In genomic region chr20:14838663-14839650, GRCh38 we compare ENCODE assay signal across 12 cellular contexts.
A peak's percentile ranks its signal among the peaks of the same experiment; 100 is the strongest.
DNase-seq lines count a peak whose midpoint lies in the region; ATAC-seq and TF ChIP-seq lines count a peak whose summit lies in the region.
"Had no signal": no experiment of that assay in that cellular context is flagged by ENCODE, and none has a peak within 500 bp of the region (broad histone marks: within the 10 kb centered on the region; RNA-seq: fewer than 3 reads in every experiment).

No MANE protein-coding gene starts in this region.

- POLR2A ChIA-PET in CD8-positive, alpha-beta T cell (lab: Charles Lee) = no interaction called here

- DNase-seq in NCI-H2171 (lab: John Stamatoyannopoulos, UW) (peak; percentile 50), retinal pigment epithelial cell (ENCODE audit: low read depth) (peak; percentile 46), NOMO-1 treated with dmso at 0.1 percent for 144 hours (lab: John Stamatoyannopoulos, UW; ENCODE audit: unreplicated experiment) (no peak), left ventricle myocardium inferior (no peak)
- no peak for DNase-seq in activated naive CD4-positive, alpha-beta T cell treated with Interleukin-2 at 50 U/mL for 16 hours
- DNase-seq in CD8-positive, alpha-beta T cell = no peak
- DNase-seq: sigmoid colon, T-cell, trophoblast cell had no signal

- H3K4me3 ChIP-seq in retinal pigment epithelial cell (ENCODE audit: low read length) (no peak overlapping the region), left ventricle myocardium inferior (no peak overlapping the region)
- H3K4me3 ChIP-seq in CD8-positive, alpha-beta T cell (ENCODE audit: low read depth, low read length) = no peak overlapping the region
- H3K4me3 ChIP-seq: sigmoid colon had no signal

- H3K27ac ChIP-seq in CD8-positive, alpha-beta T cell (ENCODE audit: low read depth, low read length) = no peak overlapping the region
- H3K27ac ChIP-seq in left ventricle myocardium inferior (replicated peaks) = no peak overlapping the region
- H3K27ac ChIP-seq: sigmoid colon had no signal

- no peaks in the 10 kb centered on the region for H3K9me3 ChIP-seq in CD8-positive, alpha-beta T cell (ENCODE audit: low read length)
- H3K9me3 ChIP-seq in left ventricle myocardium inferior (replicated peaks) = no peaks in the 10 kb centered on the region
- H3K9me3 ChIP-seq: sigmoid colon had no signal

- CTCF ChIA-PET in CD8-positive, alpha-beta T cell (lab: Charles Lee) = no interaction called here

- intact Hi-C loops in CD8-positive, alpha-beta T cell (cut with DNase I, micrococcal nuclease) = no loop called here
- intact Hi-C loops in left ventricle myocardium inferior (cut with micrococcal nuclease) = no loop called here

- ATAC-seq in GM19025 (IDR thresholded peaks at IDR 0.05; ENCODE audit: low read depth, unreplicated experiment) = peak; percentile 81
- ATAC-seq in HG02870 (IDR thresholded peaks at IDR 0.05; ENCODE audit: unreplicated experiment) = peak; percentile 95
- ATAC-seq in CD8-positive, alpha-beta T cell = no peak
- ATAC-seq: T-cell had no signal

- no peaks in the 10 kb centered on the region for H3K27me3 Mint-ChIP-seq in CD8-positive, alpha-beta T cell (ENCODE audit: low read depth)
- H3K27me3 Mint-ChIP-seq: activated naive CD8-positive, alpha-beta T cell; T-cell had no signal

- H3K9me3 Mint-ChIP-seq in CD8-positive, alpha-beta T cell = no peaks in the 10 kb centered on the region

- H3K4me1 Mint-ChIP-seq in CD8-positive, alpha-beta T cell (ENCODE audit: low read depth) = no peaks in the 10 kb centered on the region
- H3K4me1 Mint-ChIP-seq: T-cell had no signal

- H3K4me3 Mint-ChIP-seq in CD8-positive, alpha-beta T cell = no peak overlapping the region
- H3K4me3 Mint-ChIP-seq: activated naive CD8-positive, alpha-beta T cell; T-cell had no signal

- H3K36me3 Mint-ChIP-seq in CD8-positive, alpha-beta T cell = no peaks in the 10 kb centered on the region
- H3K36me3 Mint-ChIP-seq: activated naive CD8-positive, alpha-beta T cell; T-cell had no signal

- no peaks in the 10 kb centered on the region for H3K27me3 ChIP-seq in CD8-positive, alpha-beta T cell (ENCODE audit: insufficient read depth, low read length)
- H3K27me3 ChIP-seq in left ventricle myocardium inferior (ENCODE audit: low read depth) = no peaks in the 10 kb centered on the region
- H3K27me3 ChIP-seq: sigmoid colon had no signal

- H3K4me1 ChIP-seq in CD8-positive, alpha-beta T cell (ENCODE audit: insufficient read depth, low read length) = no peaks in the 10 kb centered on the region
- H3K4me1 ChIP-seq in left ventricle myocardium inferior = no peaks in the 10 kb centered on the region
- H3K4me1 ChIP-seq: sigmoid colon had no signal

- no peak overlapping the region for H3K27ac Mint-ChIP-seq in CD8-positive, alpha-beta T cell
- H3K27ac Mint-ChIP-seq: activated naive CD8-positive, alpha-beta T cell; T-cell had no signal

- no peak for TF ChIP-seq CTCF in retinal pigment epithelial cell (conservative IDR thresholded peaks at IDR 0.05; ENCODE audit: low read depth, low read length)
- TF ChIP-seq CTCF in CD8-positive, alpha-beta T cell (IDR thresholded peaks at IDR 0.05) = no peak
- no peak for TF ChIP-seq CTCF in left ventricle myocardium inferior (IDR thresholded peaks at IDR 0.05; ENCODE audit: borderline replicate concordance)

- H3K36me3 ChIP-seq in CD8-positive, alpha-beta T cell (ENCODE audit: insufficient read depth, low read length) = no peaks in the 10 kb centered on the region
- no peaks in the 10 kb centered on the region for H3K36me3 ChIP-seq in left ventricle myocardium inferior
- H3K36me3 ChIP-seq: sigmoid colon had no signal

Comparison
In these comparisons a context has a peak if more than half of its experiments do, and no peak if none do; other contexts are left out.
1. DNase-seq: peak in NCI-H2171 (single experiment) and retinal pigment epithelial cell (single experiment); none in NOMO-1 treated with dmso at 0.1 percent for 144 hours (single experiment), activated naive CD4-positive, alpha-beta T cell treated with Interleukin-2 at 50 U/mL for 16 hours (single experiment), CD8-positive, alpha-beta T cell (0 of 7) and left ventricle myocardium inferior (single experiment).